Comparison of ENCODE assay signal across 5 cellular contexts in the genomic region with DNA sequence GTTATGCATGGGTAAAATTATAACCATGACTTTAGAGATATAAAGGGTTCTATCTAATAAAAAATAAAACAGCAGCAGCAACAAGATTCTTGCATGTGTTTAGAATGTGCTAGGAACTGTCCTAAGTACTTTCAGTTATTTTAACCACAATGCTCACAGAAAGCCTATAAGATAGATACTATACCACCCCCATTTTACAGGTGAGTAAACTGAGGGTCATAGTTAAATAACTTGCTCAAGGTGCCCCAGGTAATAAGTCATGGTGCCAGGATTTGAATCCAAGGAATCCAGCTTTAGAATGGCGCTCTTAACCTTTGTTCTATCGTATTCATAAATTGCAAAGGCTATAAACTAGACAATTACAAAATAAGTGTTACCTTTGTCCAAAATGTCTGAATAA.
"Had no signal": no experiment of that assay in that cellular context is flagged by ENCODE, and none has a peak within 500 bp of the region (broad histone marks: within the 10 kb centered on the region; RNA-seq: fewer than 3 reads in every experiment).

No MANE protein-coding gene starts in this region.

- FAIRE-seq: G401.6, GM12891, GM12892, GM19239 had no signal

- DNase-seq: GF-D8 had no signal
